In the genomic region with DNA sequence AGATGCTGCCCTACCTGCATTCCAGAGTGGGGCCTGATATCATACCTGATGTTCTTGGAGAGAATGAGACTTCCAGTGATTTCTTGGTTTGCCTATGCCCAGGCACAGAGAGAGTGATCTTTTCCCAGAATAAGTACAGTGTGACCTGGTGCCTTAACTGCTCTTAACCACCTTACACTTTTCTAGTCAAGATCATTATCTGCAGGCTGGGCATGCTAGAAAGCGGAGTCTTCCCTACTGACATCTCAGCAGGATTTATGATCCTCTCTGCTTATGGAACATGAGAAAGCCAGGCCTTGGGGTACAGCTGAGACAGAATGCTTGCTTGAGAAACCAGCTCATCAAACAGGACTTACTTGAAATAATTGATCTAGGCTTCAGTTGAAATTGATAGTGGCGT, we compare ENCODE assay signal across 29 cellular contexts.
"Had no signal": no experiment of that assay in that cellular context is flagged by ENCODE, and none has a peak within 500 bp of the region (broad histone marks: within the 10 kb centered on the region; RNA-seq: fewer than 3 reads in every experiment).

No MANE protein-coding gene starts in this region.

- H3K36me3 Mint-ChIP-seq: stimulated activated effector memory CD8-positive, alpha-beta T cell treated with anti-CD3 and anti-CD28 coated beads, Interleukin-12 subunit alpha, Interleukin-12 subunit beta, amount 100 ng/mL, for 72 hours; stimulated activated memory B cell treated with anti-CD40 and anti-IgM and Interleukin-4, amounts not matched to agents 10 μg/mL and 1 μg/mL and 100 μg/mL, for 72 hours; stimulated activated naive B cell treated with anti-CD40 and anti-IgM and Interleukin-4, amounts not matched to agents 10 μg/mL and 1 μg/mL and 100 μg/mL, for 72 hours had no signal

- H3K4me1 ChIP-seq: testis, thyroid gland, tibial artery, tibial nerve, uterus had no signal

- H3K27me3 Mint-ChIP-seq: stimulated activated memory B cell treated with anti-CD40 and anti-IgM and Interleukin-4, amounts not matched to agents 10 μg/mL and 1 μg/mL and 100 μg/mL, for 72 hours; stimulated activated naive B cell treated with anti-CD40 and anti-IgM and Interleukin-4, amounts not matched to agents 10 μg/mL and 1 μg/mL and 100 μg/mL, for 72 hours; stimulated activated naive CD8-positive, alpha-beta T cell treated with anti-CD3 and anti-CD28 coated beads, Interleukin-15, amount 100 ng/mL, for 72 hours; stimulated activated naive CD8-positive, alpha-beta T cell treated with anti-CD3 and anti-CD28 coated beads, Interleukin-15, Interleukin-2, amounts not matched to agents 100 ng/mL and 50 ng/mL, for 24 hours; type B pancreatic cell had no signal

- H3K4me3 ChIP-seq: stomach, suprapubic skin, testis, thoracic aorta, thyroid gland, tibial artery, tibial nerve, transverse colon, upper lobe of left lung, upper lobe of right lung, uterus, vagina had no signal

- FAIRE-seq: urothelium cell line had no signal

- H3K9me3 Mint-ChIP-seq: stimulated activated effector memory CD8-positive, alpha-beta T cell treated with anti-CD3 and anti-CD28 coated beads, Interleukin-12 subunit alpha, Interleukin-12 subunit beta, amount 100 ng/mL, for 72 hours; stimulated activated memory B cell treated with anti-CD40 and anti-IgM and Interleukin-4, amounts not matched to agents 10 μg/mL and 1 μg/mL and 100 μg/mL, for 72 hours; stimulated activated naive B cell treated with anti-CD40 and anti-IgM and Interleukin-4, amounts not matched to agents 10 μg/mL and 1 μg/mL and 100 μg/mL, for 72 hours; stimulated activated naive CD8-positive, alpha-beta T cell treated with anti-CD3 and anti-CD28 coated beads, Interleukin-15, amount 100 ng/mL, for 72 hours; stimulated activated naive CD8-positive, alpha-beta T cell treated with anti-CD3 and anti-CD28 coated beads, Interleukin-15, Interleukin-2, amounts not matched to agents 100 ng/mL and 50 ng/mL, for 24 hours; type B pancreatic cell had no signal

- H3K4me3 Mint-ChIP-seq: stimulated activated effector memory CD8-positive, alpha-beta T cell treated with anti-CD3 and anti-CD28 coated beads, Interleukin-12 subunit alpha, Interleukin-12 subunit beta, amount 100 ng/mL, for 72 hours; stimulated activated memory B cell treated with anti-CD40 and anti-IgM and Interleukin-4, amounts not matched to agents 10 μg/mL and 1 μg/mL and 100 μg/mL, for 72 hours; stimulated activated naive B cell treated with anti-CD40 and anti-IgM and Interleukin-4, amounts not matched to agents 10 μg/mL and 1 μg/mL and 100 μg/mL, for 72 hours; stimulated activated naive CD8-positive, alpha-beta T cell treated with anti-CD3 and anti-CD28 coated beads, Interleukin-15, amount 100 ng/mL, for 72 hours; stimulated activated naive CD8-positive, alpha-beta T cell treated with anti-CD3 and anti-CD28 coated beads, Interleukin-15, Interleukin-2, amounts not matched to agents 100 ng/mL and 50 ng/mL, for 24 hours; type B pancreatic cell had no signal

- H3K9me3 ChIP-seq: stomach, suprapubic skin, testis, thoracic aorta, thyroid gland, tibial artery, tibial nerve, transverse colon, upper lobe of left lung, upper lobe of right lung, uterus, vagina had no signal

- DNase-seq: stimulated activated CD4-positive, alpha-beta T cell treated with anti-CD3 and anti-CD28 coated beads, Interleukin-2, amount 100 ng/mL, for 48 hours; stimulated activated CD4-positive, alpha-beta T cell treated with anti-CD3 and anti-CD28 coated beads, Interleukin-4, amount 100 ng/mL, for 1 hour; stimulated activated CD4-positive, alpha-beta T cell treated with anti-CD3 and anti-CD28 coated beads, Interleukin-4, amount 100 ng/mL, for 24 hours; stimulated activated CD4-positive, alpha-beta T cell treated with anti-CD3 and anti-CD28 coated beads, Interleukin-4, amount 100 ng/mL, for 4 hours; stimulated activated CD8-positive, alpha-beta memory T cell treated with anti-CD3 and anti-CD28 coated beads, Interleukin-4, amount 100 ng/mL, for 48 hours; stimulated activated naive B cell treated with anti-CD40 and anti-IgM and Interleukin-4, amounts not matched to agents 10 μg/mL and 1 μg/mL and 100 μg/mL, for 72 hours; stimulated activated naive CD4-positive, alpha-beta T cell; stimulated activated naive CD4-positive, alpha-beta T cell treated with Interleukin-2 at 50 U/mL for 16 hours; stimulated activated naive CD8-positive, alpha-beta T cell treated with anti-CD3 and anti-CD28 coated beads, Interleukin-15, amount 100 ng/mL, for 72 hours; stimulated activated naive CD8-positive, alpha-beta T cell treated with anti-CD3 and anti-CD28 coated beads, Interleukin-15, Interleukin-2, amounts not matched to agents 100 U/mL and 50 U/mL, for 24 hours; stomach; substantia nigra; testis; thyroid gland; tibial artery; transverse colon; trophoblast cell; upper lobe of left lung; upper lobe of right lung; uterus had no signal

- ATAC-seq: stimulated activated effector memory CD8-positive, alpha-beta T cell treated with anti-CD3 and anti-CD28 coated beads, Interleukin-12 subunit alpha, Interleukin-12 subunit beta, amount 100 ng/mL, for 72 hours; stimulated activated memory B cell treated with anti-CD40 and anti-IgM and Interleukin-4, amounts not matched to agents 10 μg/mL and 1 μg/mL and 100 μg/mL, for 72 hours; stimulated activated naive B cell treated with anti-CD40 and anti-IgM and Interleukin-4, amounts not matched to agents 10 μg/mL and 1 μg/mL and 100 μg/mL, for 72 hours; stimulated activated naive CD8-positive, alpha-beta T cell treated with anti-CD3 and anti-CD28 coated beads, Interleukin-15, amount 100 ng/mL, for 72 hours; stimulated activated naive CD8-positive, alpha-beta T cell treated with anti-CD3 and anti-CD28 coated beads, Interleukin-15, Interleukin-2, amounts not matched to agents 100 U/mL and 50 U/mL, for 24 hours; upper lobe of right lung had no signal

- H3K27ac ChIP-seq: stomach, suprapubic skin, testis, thoracic aorta, thyroid gland, tibial artery, tibial nerve, transverse colon, upper lobe of left lung, upper lobe of right lung, uterus, vagina had no signal

- H3K36me3 ChIP-seq: stomach, suprapubic skin, thoracic aorta, thyroid gland, tibial artery, tibial nerve, transverse colon, upper lobe of left lung, upper lobe of right lung, uterus, vagina had no signal

- H3K4me1 Mint-ChIP-seq: stimulated activated effector memory CD8-positive, alpha-beta T cell treated with anti-CD3 and anti-CD28 coated beads, Interleukin-12 subunit alpha, Interleukin-12 subunit beta, amount 100 ng/mL, for 72 hours; stimulated activated naive CD8-positive, alpha-beta T cell treated with anti-CD3 and anti-CD28 coated beads, Interleukin-15, amount 100 ng/mL, for 72 hours had no signal

- H3K27ac Mint-ChIP-seq: stimulated activated effector memory CD8-positive, alpha-beta T cell treated with anti-CD3 and anti-CD28 coated beads, Interleukin-12 subunit alpha, Interleukin-12 subunit beta, amount 100 ng/mL, for 72 hours; stimulated activated memory B cell treated with anti-CD40 and anti-IgM and Interleukin-4, amounts not matched to agents 10 μg/mL and 1 μg/mL and 100 μg/mL, for 72 hours; stimulated activated naive B cell treated with anti-CD40 and anti-IgM and Interleukin-4, amounts not matched to agents 10 μg/mL and 1 μg/mL and 100 μg/mL, for 72 hours; stimulated activated naive CD8-positive, alpha-beta T cell treated with anti-CD3 and anti-CD28 coated beads, Interleukin-15, amount 100 ng/mL, for 72 hours; stimulated activated naive CD8-positive, alpha-beta T cell treated with anti-CD3 and anti-CD28 coated beads, Interleukin-15, Interleukin-2, amounts not matched to agents 100 ng/mL and 50 ng/mL, for 24 hours; type B pancreatic cell had no signal

- H3K27me3 ChIP-seq: stomach, suprapubic skin, testis, thyroid gland, tibial artery, tibial nerve, transverse colon, upper lobe of left lung, upper lobe of right lung, uterus, vagina had no signal
